In the genomic region with DNA sequence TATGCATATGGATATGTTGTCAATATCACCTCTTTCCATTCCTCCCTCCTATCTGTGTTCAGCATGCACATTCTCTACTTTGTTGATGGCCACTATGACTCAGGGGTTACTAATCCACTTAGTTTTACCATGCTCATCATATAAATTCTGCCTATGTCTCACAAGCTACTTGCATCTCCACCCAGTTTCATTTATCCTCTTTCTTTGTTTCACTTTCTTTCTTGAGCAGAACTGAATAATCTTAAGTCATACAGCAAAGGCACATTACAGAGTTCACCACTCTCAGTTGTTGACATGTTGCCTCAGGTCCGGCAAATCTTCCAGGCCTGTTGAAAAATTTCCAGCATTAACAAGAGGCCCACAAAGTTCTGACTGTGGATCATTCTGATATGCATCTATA, we compare ENCODE assay signal across 8 cellular contexts.
DNase-seq lines count a peak whose midpoint lies in the region; ATAC-seq and TF ChIP-seq lines count a peak whose summit lies in the region.

No MANE protein-coding gene starts in this region.

- H3K79me2 ChIP-seq in SK-N-SH (ENCODE audit: insufficient read depth) (0 out of 2 replicates have a peak, but pooled peaks cover 3% of the 10 kb centered on the region), smooth muscle cell (ENCODE audit: low read depth) (no peaks in the 10 kb centered on the region)

- H3K36me3 ChIP-seq in BE2C (no peaks in the 10 kb centered on the region), SK-N-SH (replicated peaks in 1 of 2; ENCODE audit: control insufficient read depth in 1 of 2, insufficient read depth in 2 of 2, low read length in 1 of 2) (peaks cover 7 to 31% of the 10 kb centered on the region in 2 experiments), esophagus squamous epithelium (no peaks in the 10 kb centered on the region), smooth muscle cell (ENCODE audit: low read depth) (no peaks in the 10 kb centered on the region)

- H3K27me3 ChIP-seq in BE2C (no peaks in the 10 kb centered on the region), SK-N-SH (ENCODE audit: insufficient read depth) (no peaks in the 10 kb centered on the region), esophagus squamous epithelium (no peaks in the 10 kb centered on the region), smooth muscle cell (ENCODE audit: low read depth) (no peaks in the 10 kb centered on the region)

- no peak overlapping the region for H3K4me3 Mint-ChIP-seq in WTC11

- H3F3A ChIP-seq in SK-N-SH (replicated peaks; ENCODE audit: insufficient read depth) = peaks cover 46% of the 10 kb centered on the region
- peaks cover 6% of the 10 kb centered on the region for H3F3A ChIP-seq in smooth muscle cell (ENCODE audit: low read depth)

- WGBS in SK-N-SH (ENCODE audit: low lambda C conversion rate) = 13% methylated on average over 1 of the region's 1 CpG
- WGBS in esophagus squamous epithelium, 2 donors = 10 to 17% methylated on average over 1 of the region's 1 CpG
- WGBS in smooth muscle cell (ENCODE audit: low lambda C conversion rate) = 13% methylated on average over 1 of the region's 1 CpG

- no peak overlapping the region for H2AFZ ChIP-seq in SK-N-SH (ENCODE audit: low read depth)
- H2AFZ ChIP-seq in smooth muscle cell (ENCODE audit: low read depth) = no peak overlapping the region

- H3K4me3 ChIP-seq in BE2C (ENCODE audit: low read depth, low read length) = 0 out of 2 replicates have a peak overlapping the region, but pooled peaks have one; percentile 5
- H3K4me3 ChIP-seq in SK-N-SH (ENCODE audit: low read depth in 2 of 2, low read length in 1 of 2) = peak overlapping the region in 1 of 2 experiments; percentile 48; a peak in 3 of 4 replicates
- peak overlapping the region in 1 of 4 donors; percentile 33 for H3K4me3 ChIP-seq in esophagus squamous epithelium
- no peak overlapping the region for H3K4me3 ChIP-seq in smooth muscle cell

- DNase-seq in BE2C (no peak), SK-N-SH (no peak), esophagus squamous epithelium (lab: John Stamatoyannopoulos, UW) (no peak), smooth muscle cell (lab: John Stamatoyannopoulos, UW; ENCODE audit: unreplicated experiment) (no peak), WTC11 (ENCODE audit: low spot score) (no peak), iPS-NIHi7 (ENCODE audit: extremely low spot score) (no peak)

- no peak for TF ChIP-seq RAD21 in SK-N-SH (IDR thresholded peaks at IDR 0.05; ENCODE audit: low read length)

- H3K4me2 ChIP-seq in SK-N-SH (peak overlapping the region; percentile 72), smooth muscle cell (peak overlapping the region; percentile 80)

- no peaks in the 10 kb centered on the region for H4K20me1 ChIP-seq in SK-N-SH (ENCODE audit: insufficient read depth)
- H4K20me1 ChIP-seq in smooth muscle cell (ENCODE audit: low read depth) = no peaks in the 10 kb centered on the region

- no peaks in the 10 kb centered on the region for H3K36me3 Mint-ChIP-seq in WTC11

- no peak overlapping the region for H3K27ac Mint-ChIP-seq in WTC11

- TF ChIP-seq CTCF in BE2C (IDR thresholded peaks at IDR 0.05; ENCODE audit: low read depth, low read length) = no peak
- no peak for TF ChIP-seq CTCF in SK-N-SH (IDR thresholded peaks at IDR 0.05)
- TF ChIP-seq CTCF in esophagus squamous epithelium (IDR thresholded peaks at IDR 0.05) = no peak
- TF ChIP-seq CTCF in smooth muscle cell (IDR thresholded peaks at IDR 0.05; ENCODE audit: borderline replicate concordance, insufficient read depth, poor library complexity, severe bottlenecking) = no peak
- TF ChIP-seq CTCF in WTC11 (IDR thresholded peaks at IDR 0.05) = no peak

- CTCF ChIA-PET in SK-N-SH (lab: Yijun Ruan, JAX) (interaction anchor here (2.0 to 4.6 kb wide), 4 partner anchors 10 to 332 kb away, joined by 9 to 20 read pairs (median 12); no protein-coding TSS in a partner anchor), WTC11 (lab: Charles Lee) (interaction anchor here (1.0 to 2.8 kb wide), 2 partner anchors 9 to 26 kb away, joined by 5 to 13 read pairs; no protein-coding TSS in a partner anchor)

- no peaks in the 10 kb centered on the region for H3K9me2 ChIP-seq in SK-N-SH

- intact Hi-C loops in esophagus squamous epithelium (cut with DNase I) = no loop called here

- no peaks in the 10 kb centered on the region for H3K27me3 Mint-ChIP-seq in WTC11 (ENCODE audit: low read depth)

- H3K4me1 ChIP-seq in BE2C = peaks cover 32% of the 10 kb centered on the region
- peaks cover 6 to 15% of the 10 kb centered on the region in 2 experiments for H3K4me1 ChIP-seq in SK-N-SH (ENCODE audit: control insufficient read depth in 1 of 2, insufficient read depth in 2 of 2, low read depth in 1 of 2, low read length in 1 of 2)
- H3K4me1 ChIP-seq in esophagus squamous epithelium = peaks cover 10 to 24% (median 13%) of the 10 kb centered on the region in 3 donors
- H3K4me1 ChIP-seq in smooth muscle cell (ENCODE audit: low read depth) = peaks cover 7% of the 10 kb centered on the region

- H3K9ac ChIP-seq in SK-N-SH (peak overlapping the region; percentile 31; the same call in 1 of the 2 replicates), smooth muscle cell (ENCODE audit: low read depth) (peak overlapping the region; percentile 44)

- peak in 1 of 4 donors; percentile 56 for TF ChIP-seq POLR2A in esophagus squamous epithelium (IDR thresholded peaks at IDR 0.05)

- peaks cover 4% of the 10 kb centered on the region; the same call in 1 of the 2 replicates for H3K4me1 Mint-ChIP-seq in WTC11

- POLR2A ChIA-PET in SK-N-SH (lab: Yijun Ruan, JAX) = no interaction called here
- POLR2A ChIA-PET in WTC11 (lab: Charles Lee) = no interaction called here

- no peaks in the 10 kb centered on the region for H3K9me3 Mint-ChIP-seq in WTC11

- ATAC-seq in GM18909 (IDR thresholded peaks at IDR 0.05; ENCODE audit: poor library complexity, unreplicated experiment) = peak; percentile 90
- ATAC-seq in HG03064 (IDR thresholded peaks at IDR 0.05; ENCODE audit: low read depth, unreplicated experiment) = peak; percentile 78
- no peak for ATAC-seq in WTC11

- H3K9me3 ChIP-seq in BE2C (no peaks in the 10 kb centered on the region), SK-N-SH (no peaks in the 10 kb centered on the region), esophagus squamous epithelium (no peaks in the 10 kb centered on the region), smooth muscle cell (replicated peaks; ENCODE audit: low read depth) (no peaks in the 10 kb centered on the region)

- peak in 1 of 2 experiments; percentile 58; a peak in 2 of 4 replicates for TF ChIP-seq EP300 in SK-N-SH (IDR thresholded peaks at IDR 0.05; ENCODE audit: borderline replicate concordance in 1 of 2, low read depth in 1 of 2, low read length in 1 of 2)

- H3K27ac ChIP-seq in SK-N-SH (ENCODE audit: low read depth in 2 of 2, low read length in 1 of 2) = peak overlapping the region; percentile 91 to 96
- H3K27ac ChIP-seq in esophagus squamous epithelium = peak overlapping the region; percentile 49 to 79 (median 75)
- H3K27ac ChIP-seq in smooth muscle cell (ENCODE audit: low read depth) = peak overlapping the region; percentile 95

TF ChIP-seq in SK-N-SH, 30 proteins besides CTCF, POLR2A, EP300 and RAD21 (continues in another document):
- peak; percentile 83 for TF ChIP-seq TCF12 (IDR thresholded peaks at IDR 0.05)
- peak; percentile 62 for TF ChIP-seq PBX3 (IDR thresholded peaks at IDR 0.05)
- TF ChIP-seq FOXJ3 (CRISPR knock-in tag; IDR thresholded peaks at IDR 0.05) = no peak
- TF ChIP-seq POLR2AphosphoS5 (IDR thresholded peaks at IDR 0.05; ENCODE audit: low read depth, low read length) = peak; percentile 47; the same call in 1 of the 2 replicates
- peak; percentile 67; the same call in 1 of the 2 replicates for TF ChIP-seq MAX (IDR thresholded peaks at IDR 0.05; ENCODE audit: low read depth)
- peak; percentile 82 for TF ChIP-seq JUND (IDR thresholded peaks at IDR 0.05)
- peak; percentile 90 for TF ChIP-seq FOSL2 (IDR thresholded peaks at IDR 0.05; ENCODE audit: borderline replicate concordance, low read depth)
- TF ChIP-seq CHD2 (IDR thresholded peaks at IDR 0.05; ENCODE audit: low read length, partially characterized antibody) = no peak

TF ChIP-seq in WTC11, 78 proteins besides CTCF, POLR2A, EP300 and RAD21 (continues in another document):
- TF ChIP-seq PREB (CRISPR knock-in tag; IDR thresholded peaks at IDR 0.05; ENCODE audit: borderline replicate concordance) (no peak), TP53 (CRISPR knock-in tag; IDR thresholded peaks at IDR 0.05) (no peak), ZSCAN18 (CRISPR knock-in tag; IDR thresholded peaks at IDR 0.05) (no peak), PRRX2 (CRISPR knock-in tag; IDR thresholded peaks at IDR 0.05) (no peak), JAZF1 (CRISPR knock-in tag; IDR thresholded peaks at IDR 0.05) (no peak)
- TF ChIP-seq, protein P1, sequence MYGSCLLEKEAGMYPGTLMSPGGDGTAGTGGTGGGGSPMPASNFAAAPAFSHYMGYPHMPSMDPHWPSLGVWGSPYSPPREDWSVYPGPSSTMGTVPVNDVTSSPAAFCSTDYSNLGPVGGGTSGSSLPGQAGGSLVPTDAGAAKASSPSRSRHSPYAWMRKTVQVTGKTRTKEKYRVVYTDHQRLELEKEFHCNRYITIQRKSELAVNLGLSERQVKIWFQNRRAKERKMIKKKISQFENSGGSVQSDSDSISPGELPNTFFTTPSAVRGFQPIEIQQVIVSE (CRISPR knock-in tag; IDR thresholded peaks at IDR 0.05; ENCODE audit: borderline replicate concordance) = no peak
